In the genomic region with DNA sequence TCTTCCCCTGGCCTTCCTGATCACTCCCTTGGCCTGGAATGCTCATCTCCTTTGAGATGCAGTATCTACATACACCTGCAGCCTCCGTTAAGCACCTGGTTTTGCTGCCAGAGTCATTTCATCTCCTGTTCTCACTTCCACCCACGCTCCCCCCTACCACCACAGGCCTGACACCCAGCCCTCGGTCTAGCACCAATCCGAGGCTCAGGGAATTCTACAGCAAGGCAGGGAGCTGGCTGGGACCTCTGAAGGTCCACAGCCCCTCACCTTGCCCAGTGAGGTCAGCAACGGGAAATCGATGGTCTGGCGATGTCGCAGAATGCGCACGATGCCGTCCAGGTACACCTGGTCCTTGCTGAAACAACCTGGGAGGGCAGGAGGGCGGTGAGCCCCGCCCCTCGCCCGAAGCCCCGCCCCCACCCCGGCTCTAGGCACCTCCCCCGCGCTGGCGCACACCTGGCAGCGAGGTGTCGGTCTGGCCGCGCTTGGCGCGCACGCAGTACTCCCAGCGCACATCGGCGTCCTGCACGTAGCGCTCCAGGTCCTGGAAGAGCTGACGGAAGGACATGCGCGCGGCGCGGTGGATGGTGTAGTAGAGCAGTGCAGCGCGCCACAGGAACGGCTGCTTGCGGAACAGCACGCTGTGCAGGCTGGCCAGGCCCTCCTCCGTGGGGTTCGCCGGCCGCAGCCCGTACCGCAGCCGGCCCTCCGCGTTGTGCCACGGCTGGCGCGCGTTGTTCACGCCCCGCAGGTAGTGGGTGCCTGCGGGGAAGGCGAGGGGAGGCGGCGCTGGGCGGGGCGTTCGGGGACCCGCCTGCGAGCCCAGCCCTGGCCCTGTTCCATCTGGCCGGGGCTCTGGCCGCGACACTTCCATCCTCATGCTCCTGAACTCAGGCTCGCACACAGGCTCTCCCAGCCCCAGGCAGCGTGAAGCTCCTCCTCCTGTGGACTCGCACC, we compare ENCODE assay signal across 8 cellular contexts. TPM values are rescaled to one million over a fixed set of nuclear protein-coding genes. Genes with fewer than 3 reads are reported as not detected.
A peak's percentile ranks its signal among the peaks of the same experiment; 100 is the strongest.
DNase-seq lines count a peak whose midpoint lies in the region; ATAC-seq and TF ChIP-seq lines count a peak whose summit lies in the region.

No MANE protein-coding gene starts in this region.

- TF ChIP-seq POLR2A in erythroblast (IDR thresholded peaks at IDR 0.05; ENCODE audit: low read length) = no peak

- no peaks in the 10 kb centered on the region for H3K36me3 Mint-ChIP-seq in naive B cell

- no peaks in the 10 kb centered on the region for H3K9me3 Mint-ChIP-seq in naive B cell

- peak; percentile 49 for DNase-seq in EH (ENCODE audit: low read depth)
- DNase-seq in NCI-H2029 treated with DMSO at 0.1 percent for 48 hours (lab: John Stamatoyannopoulos, UW) = peak; percentile 28
- DNase-seq in activated CD8-positive, alpha-beta memory T cell treated with anti-CD3 and anti-CD28 coated beads, Interleukin-2, amount 50 U/mL, for 48 hours = peak; percentile 75
- peak; percentile 43 to 54 for DNase-seq in erythroblast (lab: John Stamatoyannopoulos, UW)
- no peak for DNase-seq in naive B cell
- no peak for DNase-seq in ureter (ENCODE audit: low spot score)

- no peak overlapping the region for H3K27ac Mint-ChIP-seq in naive B cell

- ATAC-seq in naive B cell (ENCODE audit: low read depth in 2 of 2) (peak; percentile 53 to 56), HG03342 (IDR thresholded peaks at IDR 0.05; ENCODE audit: unreplicated experiment) (no peak), HG02973 (IDR thresholded peaks at IDR 0.05; ENCODE audit: unreplicated experiment) (no peak)

- H3K27me3 Mint-ChIP-seq in naive B cell = peaks cover 40 to 56% (median 50%) of the 10 kb centered on the region in 3 donors

- peak overlapping the region; percentile 24 to 82 (median 66) for H3K4me3 Mint-ChIP-seq in naive B cell

- H3K4me1 Mint-ChIP-seq in naive B cell = peaks cover 15 to 31% (median 18%) of the 10 kb centered on the region in 3 donors

RNA-seq across cellular contexts. Expression of gene MATCAP1, which starts 5.7 kb away (rescaled TPM):
- under 1 TPM in 4 of 6 donors, not detected in 2; 0.33 to 0.40 (median 0.40) TPM for polyA plus RNA-seq in naive B cell (ENCODE audit: low read depth in 6 of 6)
- 50.7 TPM for total RNA-seq in ureter

RNA-seq across cellular contexts. Expression of gene NOL3, which starts 7.7 kb away (rescaled TPM):
- polyA plus RNA-seq in naive B cell (ENCODE audit: low read depth in 6 of 6) = under 1 TPM in 1 of 6 donors, not detected in 5; 0.27 TPM
- 26.8 TPM for total RNA-seq in ureter

RNA-seq across cellular contexts. Expression of gene EXOC3L1, which starts 11.9 kb away (rescaled TPM):
- polyA plus RNA-seq in naive B cell (ENCODE audit: low read depth in 6 of 6) = under 1 TPM in 3 of 6 donors, not detected in 3; 0.12 to 0.19 (median 0.15) TPM
- total RNA-seq in ureter = 5.2 TPM

RNA-seq across cellular contexts. Expression of gene HSF4, which starts 13.5 kb away (rescaled TPM):
- polyA plus RNA-seq in naive B cell (ENCODE audit: low read depth in 6 of 6) = not detected
- total RNA-seq in ureter = 52.0 TPM

RNA-seq across cellular contexts. Expression of gene E2F4, which starts 13.9 kb away (rescaled TPM):
- 10 to 100 TPM; 54.0 to 75.9 (median 61.7) TPM for polyA plus RNA-seq in naive B cell (ENCODE audit: low read depth in 6 of 6)
- 83.0 TPM for total RNA-seq in ureter

Comparison
In these comparisons a context has a peak if more than half of its experiments do, and no peak if none do; other contexts are left out.
1. DNase-seq: peak in EH (single experiment), NCI-H2029 treated with DMSO at 0.1 percent for 48 hours (single experiment), activated CD8-positive, alpha-beta memory T cell treated with anti-CD3 and anti-CD28 coated beads, Interleukin-2, amount 50 U/mL, for 48 hours (single experiment) and erythroblast (2 of 2); none in naive B cell (single experiment) and ureter (single experiment).
2. ATAC-seq: peak in naive B cell (2 of 2); none in HG03342 (single experiment) and HG02973 (single experiment).